ENCODE assay signal across 9 cellular contexts in the genomic region with DNA sequence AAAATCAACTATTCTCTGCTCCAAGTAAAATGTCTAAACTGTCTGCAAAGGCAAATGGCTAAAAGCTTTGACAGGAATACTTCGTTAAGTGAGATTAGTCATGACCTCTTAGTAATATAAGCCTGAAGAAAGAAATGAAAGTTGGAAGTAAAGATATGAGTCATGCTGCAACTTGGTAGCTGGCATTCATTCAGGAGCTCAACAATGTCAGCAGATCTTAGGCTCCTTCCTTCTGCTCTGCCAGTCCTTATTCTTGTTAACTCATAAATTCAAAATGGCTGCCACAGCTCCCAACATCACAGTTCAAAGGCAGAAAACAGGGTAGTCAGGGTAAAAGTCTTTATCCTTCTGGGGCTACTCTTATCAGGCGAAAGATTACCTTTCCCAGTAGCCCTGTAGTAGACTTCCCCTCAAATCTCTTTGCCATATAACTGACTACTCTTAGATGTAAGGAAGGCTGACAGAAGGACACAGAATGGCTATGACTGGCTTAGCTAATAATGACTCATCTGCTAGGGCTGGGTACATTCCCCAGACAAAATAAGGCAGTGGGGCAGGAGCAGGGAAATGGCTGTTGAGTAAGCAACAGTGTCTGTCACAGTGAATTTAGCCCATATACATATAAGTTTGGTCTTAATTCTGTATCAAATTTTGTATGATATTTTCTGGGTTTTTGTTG. TPM values are rescaled to one million over a fixed set of nuclear protein-coding genes. Genes with fewer than 3 reads are reported as not detected.
A peak's percentile ranks its signal among the peaks of the same experiment; 100 is the strongest.
DNase-seq lines count a peak whose midpoint lies in the region; ATAC-seq and TF ChIP-seq lines count a peak whose summit lies in the region.
"Had no signal": no experiment of that assay in that cellular context is flagged by ENCODE, and none has a peak within 500 bp of the region (broad histone marks: within the 10 kb centered on the region; RNA-seq: fewer than 3 reads in every experiment).

No MANE protein-coding gene starts in this region.

- no peaks in the 10 kb centered on the region for H3K9me3 Mint-ChIP-seq in activated CD4-positive, alpha-beta memory T cell treated with anti-CD3 and anti-CD28 coated beads, Interleukin-2, amount 10 ng/mL, durations not matched to agents 7 days and 5 days

- H3K36me3 ChIP-seq in heart right ventricle, result no peaks in the 10 kb centered on the region

- peaks cover 19% of the 10 kb centered on the region for H3K4me1 Mint-ChIP-seq in activated CD4-positive, alpha-beta memory T cell treated with anti-CD3 and anti-CD28 coated beads, Interleukin-2, amount 10 ng/mL, durations not matched to agents 7 days and 5 days

- CTCF ChIA-PET in activated CD4-positive, alpha-beta memory T cell treated with anti-CD3 and anti-CD28 coated beads, Interleukin-2, amount 10 ng/mL, durations not matched to agents 7 days and 5 days (lab: Charles Lee), result interaction anchor here (0.6 to 1.2 kb wide), 7 partner anchors 15 to 164 kb away, joined by 3 to 4 read pairs (median 3); no protein-coding TSS in a partner anchor

- no peaks in the 10 kb centered on the region for H3K27me3 ChIP-seq in heart right ventricle

- H3K4me1 ChIP-seq in heart right ventricle, result peaks cover 0 to 42% (median 0%) of the 10 kb centered on the region in 9 donors

- H3K4me3 Mint-ChIP-seq in activated CD4-positive, alpha-beta memory T cell treated with anti-CD3 and anti-CD28 coated beads, Interleukin-2, amount 10 ng/mL, durations not matched to agents 7 days and 5 days, result no peak overlapping the region

- DNase-seq in GM04503 (ENCODE audit: low read depth), result peak; percentile 90
- peak; percentile 54 for DNase-seq in HK-2 (ENCODE audit: unreplicated experiment)
- peak; percentile 22 for DNase-seq in activated CD4-positive, alpha-beta memory T cell treated with anti-CD3 and anti-CD28 coated beads, Interleukin-2, amount 10 ng/mL, durations not matched to agents 7 days and 5 days
- DNase-seq in heart right ventricle, result no peak
- DNase-seq in stimulated activated CD4-positive, alpha-beta T cell treated with anti-CD3 and anti-CD28 coated beads, Interleukin-2, amount 100 ng/mL, for 24 hours, result peak; percentile 17 to 47
- no peak for DNase-seq in middle frontal gyrus (ENCODE audit: extremely low spot score, low spot score)
- no peak for DNase-seq in central memory CD4-positive, alpha-beta T cell

- no peak for TF ChIP-seq CTCF in heart right ventricle (IDR thresholded peaks at IDR 0.05)

- POLR2A ChIA-PET in activated CD4-positive, alpha-beta memory T cell treated with anti-CD3 and anti-CD28 coated beads, Interleukin-2, amount 10 ng/mL, durations not matched to agents 7 days and 5 days (lab: Charles Lee), result interaction anchor here (0.9 to 2.2 kb wide), 5 partner anchors 20 to 33 kb away, joined by 4 to 21 read pairs (median 6); partner anchors contain the start of genes C6orf62 and GMNN

- H3K4me3 ChIP-seq in heart right ventricle, result no peak overlapping the region

- intact Hi-C loops in heart right ventricle (cut with DNase I), result no loop called here

- 74 to 80% methylated on average over 2 of the region's 2 CpGs for WGBS in heart right ventricle, 2 donors

- H3K9me3 ChIP-seq in heart right ventricle, result no peaks in the 10 kb centered on the region

- ATAC-seq in GM21447 (IDR thresholded peaks at IDR 0.05; ENCODE audit: unreplicated experiment) (peak; percentile 81), heart right ventricle (peak in 7 of 8 donors; percentile 30 to 69 (median 62))

- H3K36me3 Mint-ChIP-seq in activated CD4-positive, alpha-beta memory T cell treated with anti-CD3 and anti-CD28 coated beads, Interleukin-2, amount 10 ng/mL, durations not matched to agents 7 days and 5 days (ENCODE audit: low read depth), result no peaks in the 10 kb centered on the region

- peak overlapping the region; percentile 19 for H3K27ac Mint-ChIP-seq in activated CD4-positive, alpha-beta memory T cell treated with anti-CD3 and anti-CD28 coated beads, Interleukin-2, amount 10 ng/mL, durations not matched to agents 7 days and 5 days

- no peaks in the 10 kb centered on the region for H3K27me3 Mint-ChIP-seq in activated CD4-positive, alpha-beta memory T cell treated with anti-CD3 and anti-CD28 coated beads, Interleukin-2, amount 10 ng/mL, durations not matched to agents 7 days and 5 days

- peak overlapping the region in 5 of 10 donors; percentile 9 to 91 (median 28) for H3K27ac ChIP-seq in heart right ventricle

RNA-seq across cellular contexts. Expression of gene C6orf62, which starts 24.4 kb away (rescaled TPM):
- 100 to 1,000 TPM; 155 to 156 TPM for total RNA-seq in activated CD4-positive, alpha-beta memory T cell treated with anti-CD3 and anti-CD28 coated beads, Interleukin-2, amount 10 ng/mL, durations not matched to agents 7 days and 5 days
- total RNA-seq in heart right ventricle, result 10 to 100 TPM; 35.3 to 68.3 (median 39.5) TPM
- 10 to 100 TPM; 41.5 to 64.1 TPM for polyA plus RNA-seq in heart right ventricle

RNA-seq across cellular contexts. Expression of gene GMNN, which starts 31.3 kb away (rescaled TPM):
- 10 to 100 TPM; 67.6 to 69.0 TPM for total RNA-seq in activated CD4-positive, alpha-beta memory T cell treated with anti-CD3 and anti-CD28 coated beads, Interleukin-2, amount 10 ng/mL, durations not matched to agents 7 days and 5 days
- 10 to 100 TPM in 1 of 10 donors, 1 to 10 TPM in 9; 3.1 to 10.9 (median 6.8) TPM for total RNA-seq in heart right ventricle
- 10 to 100 TPM in 1 of 2 donors, 1 to 10 TPM in 1; 6.4 to 15.6 TPM for polyA plus RNA-seq in heart right ventricle

RNA-seq across cellular contexts. Expression of gene ARMH2, which starts 55.3 kb away (rescaled TPM):
- total RNA-seq in activated CD4-positive, alpha-beta memory T cell treated with anti-CD3 and anti-CD28 coated beads, Interleukin-2, amount 10 ng/mL, durations not matched to agents 7 days and 5 days, result 1 to 10 TPM; 1.2 to 1.5 TPM
- not detected for total RNA-seq in heart right ventricle
- not detected for polyA plus RNA-seq in heart right ventricle
- total RNA-seq: activated CD8-positive, alpha-beta memory T cell treated with anti-CD3 and anti-CD28 coated beads for 36 hours had no signal

Comparison
In these comparisons a context has a peak if more than half of its experiments do, and no peak if none do; other contexts are left out.
1. DNase-seq: peak in GM04503 (single experiment), HK-2 (single experiment), activated CD4-positive, alpha-beta memory T cell treated with anti-CD3 and anti-CD28 coated beads, Interleukin-2, amount 10 ng/mL, durations not matched to agents 7 days and 5 days (single experiment) and stimulated activated CD4-positive, alpha-beta T cell treated with anti-CD3 and anti-CD28 coated beads, Interleukin-2, amount 100 ng/mL, for 24 hours (2 of 2); none in heart right ventricle (0 of 2), middle frontal gyrus (single experiment) and central memory CD4-positive, alpha-beta T cell (single experiment).
2. RNA of gene GMNN, which starts 31.3 kb away (total RNA-seq): 67.6 to 69.0 TPM in activated CD4-positive, alpha-beta memory T cell treated with anti-CD3 and anti-CD28 coated beads, Interleukin-2, amount 10 ng/mL, durations not matched to agents 7 days and 5 days; 3.1 to 10.9 TPM in heart right ventricle; every median in the first group is over 4 times any median in the second.